ENCODE assay signal across 13 cellular contexts in the genomic region with DNA sequence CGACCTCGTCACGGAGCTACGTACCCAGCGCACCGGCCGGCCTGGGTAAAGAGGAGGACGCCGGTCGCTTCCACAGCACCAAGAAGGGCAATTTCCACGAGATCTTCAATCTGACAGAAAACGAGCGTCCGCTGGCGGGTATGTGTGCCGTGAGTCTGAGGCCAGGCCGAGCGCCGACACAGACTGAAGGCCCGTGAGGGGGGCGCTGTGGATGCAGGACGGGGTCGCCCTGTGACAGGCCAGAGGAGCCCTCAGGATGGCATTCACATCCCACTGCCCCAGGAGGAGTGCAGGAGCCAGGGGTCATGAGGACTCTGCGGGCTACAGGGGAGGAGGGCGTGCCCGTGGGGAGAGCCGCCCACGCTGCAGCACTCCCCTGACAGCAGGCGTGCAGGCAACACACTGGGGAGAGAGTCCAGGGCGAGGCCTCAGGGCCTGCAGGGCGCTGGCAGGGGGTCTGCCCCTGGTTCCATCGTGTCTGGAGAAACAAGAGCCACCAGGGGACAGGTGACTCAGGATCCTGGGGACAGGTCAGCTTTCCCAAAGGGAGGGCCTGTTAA. TPM values are rescaled to one million over a fixed set of nuclear protein-coding genes. Genes with fewer than 3 reads are reported as not detected.
A peak's percentile ranks its signal among the peaks of the same experiment; 100 is the strongest.
DNase-seq lines count a peak whose midpoint lies in the region; ATAC-seq and TF ChIP-seq lines count a peak whose summit lies in the region.
"Had no signal": no experiment of that assay in that cellular context is flagged by ENCODE, and none has a peak within 500 bp of the region (broad histone marks: within the 10 kb centered on the region; RNA-seq: fewer than 3 reads in every experiment).

No MANE protein-coding gene starts in this region.

- peak overlapping the region; percentile 69 for H3K4me2 ChIP-seq in OCI-LY7 (ENCODE audit: low read length)

- peaks cover 0 to 9% of the 10 kb centered on the region in 2 donors for H3K36me3 Mint-ChIP-seq in CD4-positive, alpha-beta memory T cell
- peaks cover 4% of the 10 kb centered on the region for H3K36me3 Mint-ChIP-seq in activated naive CD4-positive, alpha-beta T cell treated with anti-CD3 and anti-CD28 coated beads, Interleukin-2, amount 50 U/mL, for 24 hours

- DNase-seq in CD4-positive, alpha-beta memory T cell, result no peak
- DNase-seq in OCI-LY7 (ENCODE audit: low spot score) (no peak), medulla oblongata (ENCODE audit: extremely low spot score) (no peak), nucleus accumbens (lab: John Stamatoyannopoulos, UW) (no peak)
- DNase-seq in stimulated activated CD4-positive, alpha-beta T cell treated with anti-CD3 and anti-CD28 coated beads, Interleukin-15, amount 100 ng/mL, for 24 hours, result peak; percentile 54
- DNase-seq: Caco-2, mammary epithelial cell, SJCRH30 had no signal

- H3K27me3 ChIP-seq in CD4-positive, alpha-beta memory T cell (ENCODE audit: insufficient read depth, low read length), result no peaks in the 10 kb centered on the region
- H3K27me3 ChIP-seq: sigmoid colon, SJCRH30 had no signal

- peaks cover 27% of the 10 kb centered on the region for H3K4me1 ChIP-seq in CD4-positive, alpha-beta memory T cell (ENCODE audit: insufficient read depth, low read length)
- H3K4me1 ChIP-seq in OCI-LY7 (ENCODE audit: insufficient read depth, low read length, poor library complexity, severe bottlenecking), result peaks cover 39% of the 10 kb centered on the region
- H3K4me1 ChIP-seq: sigmoid colon, SJCRH30 had no signal

- POLR2A ChIA-PET in CD4-positive, alpha-beta memory T cell (lab: Charles Lee; ENCODE audit: partially characterized antibody), result interaction anchor here (1.0 to 1.1 kb wide), 3 partner anchors 13 to 62 kb away, joined by 3 to 4 read pairs (median 3); no protein-coding TSS in a partner anchor
- POLR2A ChIA-PET in OCI-LY7 (lab: Charles Lee), result interaction anchor here (0.6 to 0.8 kb wide), 2 partner anchors 58 to 238 kb away, joined by 3 read pairs; no protein-coding TSS in a partner anchor

- no peak for ATAC-seq in HG03159 (IDR thresholded peaks at IDR 0.05; ENCODE audit: unreplicated experiment)
- no peak for ATAC-seq in GM19395 (IDR thresholded peaks at IDR 0.05; ENCODE audit: unreplicated experiment)

- peak overlapping the region; percentile 75 for H3K27ac ChIP-seq in CD4-positive, alpha-beta memory T cell (ENCODE audit: low read depth, low read length)
- peak overlapping the region; percentile 67 for H3K27ac ChIP-seq in OCI-LY7 (ENCODE audit: low read depth, low read length, poor library complexity, severe bottlenecking)
- H3K27ac ChIP-seq: SJCRH30 had no signal

- H3K27ac Mint-ChIP-seq in CD4-positive, alpha-beta memory T cell, result peak overlapping the region; percentile 93 to 99 (median 98)
- H3K27ac Mint-ChIP-seq in activated naive CD4-positive, alpha-beta T cell treated with anti-CD3 and anti-CD28 coated beads, Interleukin-2, amount 50 U/mL, for 24 hours, result peak overlapping the region; percentile 97

- intact Hi-C loops in CD4-positive, alpha-beta memory T cell (cut with micrococcal nuclease), result loop anchor here (1.0 to 5.0 kb wide), 3 partner anchors 59 to 96 kb away; partner anchors contain the start of gene CERK
- intact Hi-C loops in OCI-LY7 (cut with micrococcal nuclease; ENCODE audit: unreplicated experiment), result loop anchor here (1.0 kb wide), 1 partner anchor 110 kb away; no protein-coding TSS in a partner anchor

- no peaks in the 10 kb centered on the region for H3K36me3 ChIP-seq in CD4-positive, alpha-beta memory T cell (ENCODE audit: insufficient read depth, low read length)
- peaks cover 21% of the 10 kb centered on the region; the same call in 1 of the 2 replicates for H3K36me3 ChIP-seq in OCI-LY7 (ENCODE audit: insufficient read depth, low read length)
- H3K36me3 ChIP-seq: SJCRH30 had no signal

- peak; percentile 27; the same call in 1 of the 2 replicates for TF ChIP-seq CTCF in OCI-LY7 (conservative IDR thresholded peaks at IDR 0.05; ENCODE audit: low read length)

- H3K27me3 Mint-ChIP-seq in CD4-positive, alpha-beta memory T cell, result no peaks in the 10 kb centered on the region
- no peaks in the 10 kb centered on the region for H3K27me3 Mint-ChIP-seq in activated naive CD4-positive, alpha-beta T cell treated with anti-CD3 and anti-CD28 coated beads, Interleukin-2, amount 50 U/mL, for 24 hours

- H2AFZ ChIP-seq in OCI-LY7 (ENCODE audit: low read length), result no peak overlapping the region

- H3K9me3 ChIP-seq in CD4-positive, alpha-beta memory T cell (ENCODE audit: control insufficient read depth in 1 of 2, low read length in 2 of 2), result no peaks in the 10 kb centered on the region
- no peaks in the 10 kb centered on the region for H3K9me3 ChIP-seq in OCI-LY7 (ENCODE audit: low read length)
- H3K9me3 ChIP-seq: Caco-2, sigmoid colon, SJCRH30 had no signal

- H3K9me2 ChIP-seq in OCI-LY7 (ENCODE audit: insufficient read depth, low read length), result no peaks in the 10 kb centered on the region

- no peaks in the 10 kb centered on the region for H3K79me2 ChIP-seq in OCI-LY7 (ENCODE audit: insufficient read depth, low read depth, low read length)

- CTCF ChIA-PET in CD4-positive, alpha-beta memory T cell (lab: Charles Lee; ENCODE audit: partially characterized antibody), result interaction anchor here (1.3 kb wide), 1 partner anchor 111 kb away, joined by 4 read pairs; no protein-coding TSS in a partner anchor
- CTCF ChIA-PET in OCI-LY7 (lab: Charles Lee; ENCODE audit: unreplicated experiment), result no interaction called here

- H3K4me1 Mint-ChIP-seq in CD4-positive, alpha-beta memory T cell, result peaks cover 8 to 44% (median 19%) of the 10 kb centered on the region in 4 donors
- peaks cover 35% of the 10 kb centered on the region for H3K4me1 Mint-ChIP-seq in activated naive CD4-positive, alpha-beta T cell treated with anti-CD3 and anti-CD28 coated beads, Interleukin-2, amount 50 U/mL, for 24 hours

- H3K9me3 Mint-ChIP-seq in CD4-positive, alpha-beta memory T cell, result no peaks in the 10 kb centered on the region
- H3K9me3 Mint-ChIP-seq in activated naive CD4-positive, alpha-beta T cell treated with anti-CD3 and anti-CD28 coated beads, Interleukin-2, amount 50 U/mL, for 24 hours, result no peaks in the 10 kb centered on the region

- no TSS peak for BruUV-seq in OCI-LY7 (replicated peaks; lab: Mats Ljungman, UMichigan)

- peak overlapping the region; percentile 61 to 73 for H3K4me3 ChIP-seq in CD4-positive, alpha-beta memory T cell (ENCODE audit: low read length in 2 of 2)
- peak overlapping the region; percentile 45 for H3K4me3 ChIP-seq in OCI-LY7 (ENCODE audit: low read depth, low read length, poor library complexity, severe bottlenecking)
- H3K4me3 ChIP-seq: coronary artery, sigmoid colon, SJCRH30 had no signal

- H3K4me3 Mint-ChIP-seq in CD4-positive, alpha-beta memory T cell, result peak overlapping the region; percentile 90 to 99 (median 94)
- peak overlapping the region; percentile 89 for H3K4me3 Mint-ChIP-seq in activated naive CD4-positive, alpha-beta T cell treated with anti-CD3 and anti-CD28 coated beads, Interleukin-2, amount 50 U/mL, for 24 hours

- no peaks in the 10 kb centered on the region for H4K20me1 ChIP-seq in OCI-LY7 (ENCODE audit: insufficient read depth, low read length)

RNA-seq across cellular contexts. Expression of gene GRAMD4, which starts 53.6 kb away (rescaled TPM):
- total RNA-seq in CD4-positive, alpha-beta memory T cell, result 10 to 100 TPM; 16.1 to 19.6 TPM
- 1 to 10 TPM in 1 of 2 donors, under 1 TPM in 1; 0.73 to 7.2 TPM for polyA plus RNA-seq in CD4-positive, alpha-beta memory T cell
- total RNA-seq in OCI-LY7 (2014; rRNA removed; shearing (Covaris generic)), result 40.7 and 52.4 TPM in 2 replicates
- 32.8 and 46.9 TPM in 2 replicates for total RNA-seq in OCI-LY7 (2022)
